In genomic region chr9:120294003-120294402, GRCh38 we compare ENCODE assay signal across 8 cellular contexts.
"Had no signal": no experiment of that assay in that cellular context is flagged by ENCODE, and none has a peak within 500 bp of the region (broad histone marks: within the 10 kb centered on the region; RNA-seq: fewer than 3 reads in every experiment).

No MANE protein-coding gene starts in this region.

- H3K9me3 Mint-ChIP-seq: H9 had no signal

- ATAC-seq: GM23338 had no signal

- H3K4me3 ChIP-seq: GM23338 had no signal

- FAIRE-seq: H1, H54 had no signal

- H3K4me3 Mint-ChIP-seq: GM23338, H9 had no signal

- H3K27ac Mint-ChIP-seq: GM23338, H9 had no signal

- H2AFZ ChIP-seq: GM23338 had no signal

- DNase-seq: H9, HCEC 1CT, IMR-90, KG1 had no signal

- H3K4me2 ChIP-seq: GM23338 had no signal

- H3K27ac ChIP-seq: HL-60 had no signal
